Comparison of ENCODE assay signal across 19 cellular contexts in genomic region chr2:156005999-156006712, GRCh38.
DNase-seq lines count a peak whose midpoint lies in the region; ATAC-seq, FAIRE-seq and TF ChIP-seq lines count a peak whose summit lies in the region.
"Had no signal": no experiment of that assay in that cellular context is flagged by ENCODE, and none has a peak within 500 bp of the region (broad histone marks: within the 10 kb centered on the region; RNA-seq: fewer than 3 reads in every experiment).

No MANE protein-coding gene starts in this region.

- H3K9me3 ChIP-seq in H9 (ENCODE audit: control insufficient read depth, low read depth, low read length): no peaks in the 10 kb centered on the region
- H3K9me3 ChIP-seq in WERI-Rb-1 (ENCODE audit: severe bottlenecking): no peaks in the 10 kb centered on the region
- H3K9me3 ChIP-seq in HepG2 (ENCODE audit: low read length): peaks cover 10% of the 10 kb centered on the region; the same call in 1 of the 2 replicates
- H3K9me3 ChIP-seq: BE2C, body of pancreas, gastrocnemius medialis, Peyer's patch had no signal

- H4K91ac ChIP-seq in H9 (ENCODE audit: insufficient read length, low read depth, low read length): no peak overlapping the region

- no peak overlapping the region for H3K4me3 ChIP-seq in WERI-Rb-1 (ENCODE audit: low read depth, low read length)
- H3K4me3 ChIP-seq in HepG2 (replicated peaks in 1 of 3; ENCODE audit: insufficient read depth in 1 of 3, low read depth in 2 of 3, low read length in 3 of 3): no peak overlapping the region
- H3K4me3 ChIP-seq: body of pancreas, gastrocnemius medialis, Peyer's patch, stomach had no signal

- H2AK5ac ChIP-seq in H9 (ENCODE audit: insufficient read length, low read length): no peak overlapping the region

- POLR2A ChIA-PET in HepG2 (lab: Yijun Ruan, JAX): no interaction called here

- BruUV-seq in HepG2 (replicated peaks; lab: Mats Ljungman, UMichigan): no TSS peak

- H4K8ac ChIP-seq in H9 (replicated peaks; ENCODE audit: insufficient read length, low read depth, low read length): no peak overlapping the region

- no peak overlapping the region for H3K27ac ChIP-seq in H9 (ENCODE audit: insufficient read length, low read depth, low read length)
- no peak overlapping the region for H3K27ac ChIP-seq in WERI-Rb-1
- H3K27ac ChIP-seq in HepG2 (ENCODE audit: extremely low read length, insufficient read depth, low read length): no peak overlapping the region
- H3K27ac ChIP-seq: body of pancreas, gastrocnemius medialis, Peyer's patch, stomach had no signal

- no peaks in the 10 kb centered on the region for H3K36me3 ChIP-seq in WERI-Rb-1
- no peaks in the 10 kb centered on the region for H3K36me3 ChIP-seq in HepG2 (replicated peaks in 1 of 2; ENCODE audit: control insufficient read depth in 1 of 2, insufficient read depth in 2 of 2, low read length in 2 of 2)
- H3K36me3 ChIP-seq: BE2C, gastrocnemius medialis, Peyer's patch, stomach had no signal

- H2BK20ac ChIP-seq in H9 (ENCODE audit: low read depth, low read length, poor library complexity, severe bottlenecking): no peak overlapping the region

- peak; percentile 34; the same call in 1 of the 3 replicates for TF ChIP-seq CTCF in H9 (conservative IDR thresholded peaks at IDR 0.05)
- TF ChIP-seq CTCF in WERI-Rb-1 (IDR thresholded peaks at IDR 0.05; ENCODE audit: low read depth, low read length): 0 out of 2 replicates have a peak, but pooled peaks have one; percentile 4
- peak; percentile 39 for TF ChIP-seq CTCF in HepG2 (CRISPR knock-in tag; IDR thresholded peaks at IDR 0.05)

- H2AFZ ChIP-seq in H9 (ENCODE audit: low read length): no peak overlapping the region
- no peak overlapping the region for H2AFZ ChIP-seq in HepG2 (ENCODE audit: low read length)

- H3K79me1 ChIP-seq in H9 (ENCODE audit: insufficient read depth, low read depth, low read length, poor library complexity, severe bottlenecking): no peaks in the 10 kb centered on the region

- TF ChIP-seq POLR2A in HepG2 (IDR thresholded peaks at IDR 0.05; ENCODE audit: insufficient read depth in 1 of 2, low read depth in 2 of 2, low read length in 2 of 2): no peak

- no peak overlapping the region for H3K18ac ChIP-seq in H9 (ENCODE audit: insufficient read length, low read depth, low read length)

- H3T11ph ChIP-seq in H9 (ENCODE audit: low read length): no peak overlapping the region

- no peak overlapping the region for H2BK120ac ChIP-seq in H9 (ENCODE audit: low read depth, low read length, poor library complexity, severe bottlenecking)

- no peak overlapping the region for H2BK5ac ChIP-seq in H9 (ENCODE audit: insufficient read length, low read length)

- DNase-seq in ELF-1 (ENCODE audit: low read depth, low spot score) (peak; percentile 36), H9 (peak; percentile 57), WERI-Rb-1 (no peak), HepG2 (ENCODE audit: low spot score) (peak; percentile 4), SKM-1 (lab: John Stamatoyannopoulos, UW; ENCODE audit: unreplicated experiment) (no peak)
- DNase-seq in stimulated activated naive CD4-positive, alpha-beta T cell treated with Interleukin-2 at 50 U/mL for 16 hours (lab: John Stamatoyannopoulos, UW): no peak
- DNase-seq in stimulated activated CD8-positive, alpha-beta memory T cell treated with anti-CD3 and anti-CD28 coated beads, Interleukin-4, amount 100 ng/mL, for 48 hours: no peak
- DNase-seq: activated CD4-positive, alpha-beta T cell treated with anti-CD3 and anti-CD28 coated beads, Interleukin-2, amount 50 U/mL, for 4 hours; activated effector memory CD4-positive, alpha-beta T cell treated with anti-CD3 and anti-CD28 coated beads, Interleukin-2, amount 50 U/mL, for 16 hours; BE2C; gastrocnemius medialis; NCI-H1092; NCI-H446 treated with DMSO at 0.1 percent for 48 hours; Peyer's patch; stomach had no signal

- H2BK12ac ChIP-seq in H9 (ENCODE audit: insufficient read length, low read depth, low read length): no peak overlapping the region

- CTCF ChIA-PET in HepG2 (lab: Yijun Ruan, JAX; ENCODE audit: low intra/inter-chr PET ratio, low total read pairs): no interaction called here

- TF ChIP-seq RAD21 in HepG2 (CRISPR knock-in tag; IDR thresholded peaks at IDR 0.05): no peak

- TF ChIP-seq EP300 in HepG2 (IDR thresholded peaks at IDR 0.05; ENCODE audit: low read depth in 2 of 2, low read length in 2 of 2) (no peak), HepG2 (CRISPR knock-in tag; IDR thresholded peaks at IDR 0.05; ENCODE audit: borderline replicate concordance) (no peak)

- no peak overlapping the region for H4K5ac ChIP-seq in H9 (ENCODE audit: insufficient read length, low read depth, low read length)

- peaks cover 6 to 16% (median 13%) of the 10 kb centered on the region in 3 experiments for H3K36me3 Mint-ChIP-seq in H9 (ENCODE audit: insufficient read depth in 1 of 3, low read depth in 3 of 3)

- no peak overlapping the region for H3K4ac ChIP-seq in H9 (ENCODE audit: low read depth, low read length)

- no CpG with 5 or more reads among the region's 3 CpGs for WGBS in H9 (ENCODE audit: extremely low coverage, insufficient read length, low lambda C conversion rate)
- 35% methylated on average over 3 of the region's 3 CpGs for WGBS in HepG2 (ENCODE audit: low lambda C conversion rate)

- no peak overlapping the region; a peak in 1 of 7 replicates for H3K27ac Mint-ChIP-seq in H9

- no peak overlapping the region for H3K4me3 Mint-ChIP-seq in H9

- H3K4me1 Mint-ChIP-seq in H9: peaks cover 10% of the 10 kb centered on the region in 2 experiments

- H3K9ac ChIP-seq in H9 (ENCODE audit: extremely low read depth, insufficient read length, low read length): no peak overlapping the region
- no peak overlapping the region for H3K9ac ChIP-seq in HepG2 (ENCODE audit: insufficient read depth, low read depth, low read length)

- H3K23me2 ChIP-seq in H9 (ENCODE audit: insufficient read length, low read depth, low read length, poor library complexity, severe bottlenecking): no peaks in the 10 kb centered on the region

- no peaks in the 10 kb centered on the region; the same call in 1 of the 2 replicates for H3K27me3 Mint-ChIP-seq in H9 (ENCODE audit: low read depth)

- no peak overlapping the region for H3K23ac ChIP-seq in H9 (ENCODE audit: insufficient read length, low read depth, low read length)

- H3K79me2 ChIP-seq in H9 (ENCODE audit: insufficient read depth, low read length): no peaks in the 10 kb centered on the region
- no peaks in the 10 kb centered on the region for H3K79me2 ChIP-seq in HepG2 (ENCODE audit: insufficient read depth, low read length)

- ATAC-seq in HepG2 (peak; percentile 91), HG02852 (IDR thresholded peaks at IDR 0.05; ENCODE audit: unreplicated experiment) (no peak)
- ATAC-seq: body of pancreas, gastrocnemius medialis had no signal

- intact Hi-C loops in HepG2 (cut with micrococcal nuclease; ENCODE audit: unreplicated experiment): no loop called here

- H4K20me1 ChIP-seq in H9 (ENCODE audit: control insufficient read depth, insufficient read depth, insufficient read length) (no peaks in the 10 kb centered on the region), HepG2 (ENCODE audit: insufficient read depth, low read length) (no peaks in the 10 kb centered on the region)

- H3K27me3 ChIP-seq in H9 (ENCODE audit: insufficient read depth, low read length) (no peaks in the 10 kb centered on the region), WERI-Rb-1 (ENCODE audit: insufficient read depth, low read depth, severe bottlenecking) (no peaks in the 10 kb centered on the region), HepG2 (ENCODE audit: control insufficient read depth in 1 of 2, insufficient read depth in 2 of 2, low read length in 2 of 2) (no peaks in the 10 kb centered on the region)
- H3K27me3 ChIP-seq: BE2C, body of pancreas, gastrocnemius medialis, Peyer's patch, stomach had no signal

- in situ Hi-C loops in HepG2 (cut with HindIII; ENCODE audit: extremely low pct_ligation_motif_present, low pct_unique_long_range_greater_than_20kb): no loop called here

- no peak overlapping the region for H3K4me2 ChIP-seq in H9 (ENCODE audit: insufficient read depth, insufficient read length, low read length)
- H3K4me2 ChIP-seq in HepG2 (ENCODE audit: low read depth, low read length): no peak overlapping the region

- H3K14ac ChIP-seq in H9 (ENCODE audit: insufficient read depth, low read length): no peak overlapping the region

- H3K9me3 Mint-ChIP-seq in H9: peaks cover 4 to 12% of the 10 kb centered on the region in 2 experiments; a peak in 4 of 5 replicates

- no peak for FAIRE-seq in HepG2 (lab: Jason Lieb, UNC)
- FAIRE-seq: GM19239, HTR-8/SVneo had no signal

- no peak overlapping the region for H3K56ac ChIP-seq in H9 (ENCODE audit: insufficient read length, low read depth, low read length)

- H2BK15ac ChIP-seq in H9 (ENCODE audit: low read depth, low read length): no peak overlapping the region

- H3K4me1 ChIP-seq in H9 (ENCODE audit: insufficient read depth, low read length): no peaks in the 10 kb centered on the region
- H3K4me1 ChIP-seq in HepG2 (ENCODE audit: insufficient read depth, low read length): no peaks in the 10 kb centered on the region
- H3K4me1 ChIP-seq: BE2C, body of pancreas, gastrocnemius medialis, Peyer's patch, stomach had no signal

TF ChIP-seq in HepG2, 621 proteins besides CTCF, POLR2A, EP300 and RAD21:
- no peak for TF ChIP-seq ATRX (CRISPR knock-in tag; IDR thresholded peaks at IDR 0.05; ENCODE audit: borderline replicate concordance)
- peak; percentile 48 for TF ChIP-seq STAG1 (CRISPR knock-in tag; IDR thresholded peaks at IDR 0.05)
- TF ChIP-seq ZSCAN12 (CRISPR knock-in tag; IDR thresholded peaks at IDR 0.05): no peak

Comparison
In these comparisons a context has a peak if more than half of its experiments do, and no peak if none do; other contexts are left out.
1. DNase-seq: peak in ELF-1 (single experiment), H9 (single experiment) and HepG2 (single experiment); none in WERI-Rb-1 (single experiment), stimulated activated naive CD4-positive, alpha-beta T cell treated with Interleukin-2 at 50 U/mL for 16 hours (single experiment), SKM-1 (single experiment) and stimulated activated CD8-positive, alpha-beta memory T cell treated with anti-CD3 and anti-CD28 coated beads, Interleukin-4, amount 100 ng/mL, for 48 hours (single experiment).
2. Peak in every context shown above with its lines, with median percentiles within 50 percentile points of each other: CTCF ChIP-seq.